19 cellular contexts compared by ENCODE assay signal in genomic region chr11:1674194-1674878, GRCh38. TPM values are rescaled to one million over a fixed set of nuclear protein-coding genes. Genes with fewer than 3 reads are reported as not detected.
DNase-seq lines count a peak whose midpoint lies in the region; ATAC-seq and TF ChIP-seq lines count a peak whose summit lies in the region.
"Had no signal": no experiment of that assay in that cellular context is flagged by ENCODE, and none has a peak within 500 bp of the region (broad histone marks: within the 10 kb centered on the region; RNA-seq: fewer than 3 reads in every experiment).

No MANE protein-coding gene starts in this region.

- ATAC-seq in left lobe of liver, result peak; percentile 31
- ATAC-seq: HCT116 had no signal

- H3K36me3 ChIP-seq in Peyer's patch, result no peaks in the 10 kb centered on the region

- H3K4me3 Mint-ChIP-seq in nephron progenitor cell (peak overlapping the region; percentile 16), type B pancreatic cell (no peak overlapping the region)
- H3K4me3 Mint-ChIP-seq: CD4-positive, alpha-beta T cell had no signal

- no peak overlapping the region for H3K4me3 ChIP-seq in Peyer's patch

- no peaks in the 10 kb centered on the region for H3K9me3 ChIP-seq in Peyer's patch

- H3K4me1 ChIP-seq in Peyer's patch, result no peaks in the 10 kb centered on the region

- H3K36me3 Mint-ChIP-seq in nephron progenitor cell (ENCODE audit: low read depth), result peaks cover 5% of the 10 kb centered on the region
- H3K36me3 Mint-ChIP-seq in type B pancreatic cell, result no peaks in the 10 kb centered on the region

- no peak for TF ChIP-seq POLR2A in Peyer's patch (IDR thresholded peaks at IDR 0.05)

- H3K27ac ChIP-seq in Peyer's patch, result no peak overlapping the region
- H3K27ac ChIP-seq: HL-60 had no signal

- H3K27me3 Mint-ChIP-seq in nephron progenitor cell (ENCODE audit: low read depth, poor library complexity), result peaks cover 29% of the 10 kb centered on the region
- H3K27me3 Mint-ChIP-seq in type B pancreatic cell, result peaks cover 53% of the 10 kb centered on the region

- peak in 2 of 3 donors; percentile 25 to 34 for DNase-seq in Peyer's patch
- DNase-seq in left lobe of liver (ENCODE audit: low spot score), result peak; percentile 56
- DNase-seq in nephron progenitor cell, result no peak
- no peak for DNase-seq in type B pancreatic cell (ENCODE audit: extremely low spot score, unreplicated experiment)
- DNase-seq in stimulated activated CD4-positive, alpha-beta T cell treated with anti-CD3 and anti-CD28 coated beads, Interleukin-4, amount 100 ng/mL, for 1 hour, result no peak
- DNase-seq in NCI-H1105 treated with DMSO at 0.1 percent for 48 hours (lab: John Stamatoyannopoulos, UW), result no peak
- DNase-seq in SW 1271 (lab: John Stamatoyannopoulos, UW), result no peak
- no peak for DNase-seq in SK-N-DZ (ENCODE audit: low spot score)
- DNase-seq: ACHN, DMS79 treated with DMSO at 0.1 percent for 48 hours, KBM-7, NCI-H1048, NCI-H1694 treated with DMSO at 0.1 percent for 48 hours, NCI-H774, SIG-M5 had no signal

- H3K27ac Mint-ChIP-seq in nephron progenitor cell, result peak overlapping the region; percentile 52
- peak overlapping the region; percentile 22 for H3K27ac Mint-ChIP-seq in type B pancreatic cell
- H3K27ac Mint-ChIP-seq: CD4-positive, alpha-beta T cell had no signal

- no peak for TF ChIP-seq CTCF in Peyer's patch (IDR thresholded peaks at IDR 0.05)
- TF ChIP-seq CTCF in nephron progenitor cell (IDR thresholded peaks at IDR 0.05), result no peak
- TF ChIP-seq CTCF in type B pancreatic cell (conservative IDR thresholded peaks at IDR 0.05), result no peak

- H3K4me1 Mint-ChIP-seq in nephron progenitor cell (peaks cover 37% of the 10 kb centered on the region), type B pancreatic cell (ENCODE audit: unreplicated experiment) (peaks cover 18% of the 10 kb centered on the region)

- H3K9me3 Mint-ChIP-seq in nephron progenitor cell, result peaks cover 22% of the 10 kb centered on the region
- no peaks in the 10 kb centered on the region for H3K9me3 Mint-ChIP-seq in type B pancreatic cell
- H3K9me3 Mint-ChIP-seq: CD4-positive, alpha-beta T cell had no signal

- no peaks in the 10 kb centered on the region for H3K27me3 ChIP-seq in Peyer's patch

RNA-seq across cellular contexts. Expression of gene KRTAP5-6, which starts 22.7 kb away (rescaled TPM):
- not detected for total RNA-seq in Peyer's patch
- total RNA-seq in left lobe of liver, result 1.4 TPM
- not detected in 2 replicates for total RNA-seq in type B pancreatic cell (ENCODE audit: low replicate concordance)
- polyA plus RNA-seq in SK-N-DZ (2014; cell fraction: cytosol; rRNA removed), result not detected in 2 replicates
- not detected in 2 replicates for polyA plus RNA-seq in SK-N-DZ (2014; cell fraction: nucleus; rRNA removed)
- total RNA-seq: CD4-positive, alpha-beta T cell; NCI-H460 had no signal

RNA-seq across cellular contexts. Expression of gene KRTAP5-5, which starts 44.8 kb away (rescaled TPM):
- total RNA-seq in Peyer's patch (not detected), left lobe of liver (not detected), type B pancreatic cell (ENCODE audit: low replicate concordance) (not detected in 2 replicates)
- not detected in 2 replicates for polyA plus RNA-seq in SK-N-DZ (2014; cell fraction: cytosol; rRNA removed)
- polyA plus RNA-seq in SK-N-DZ (2014; cell fraction: nucleus; rRNA removed), result not detected in 2 replicates
- total RNA-seq: CD4-positive, alpha-beta T cell; NCI-H460 had no signal

RNA-seq across cellular contexts. Expression of gene KRTAP5-4, which starts 52.4 kb away (rescaled TPM):
- total RNA-seq in Peyer's patch (not detected), left lobe of liver (not detected), type B pancreatic cell (ENCODE audit: low replicate concordance) (not detected in 2 replicates)
- polyA plus RNA-seq in SK-N-DZ (2014; cell fraction: cytosol; rRNA removed), result not detected in 2 replicates
- not detected in 2 replicates for polyA plus RNA-seq in SK-N-DZ (2014; cell fraction: nucleus; rRNA removed)
- total RNA-seq: CD4-positive, alpha-beta T cell; NCI-H460 had no signal

Comparison
In these comparisons a context has a peak if more than half of its experiments do, and no peak if none do; other contexts are left out.
1. DNase-seq: peak in Peyer's patch (2 of 3) and left lobe of liver (single experiment); none in nephron progenitor cell (single experiment), type B pancreatic cell (single experiment), stimulated activated CD4-positive, alpha-beta T cell treated with anti-CD3 and anti-CD28 coated beads, Interleukin-4, amount 100 ng/mL, for 1 hour (single experiment), NCI-H1105 treated with DMSO at 0.1 percent for 48 hours (single experiment), SW 1271 (0 of 2) and SK-N-DZ (single experiment).